ENCODE assay signal across 17 cellular contexts in the genomic region with DNA sequence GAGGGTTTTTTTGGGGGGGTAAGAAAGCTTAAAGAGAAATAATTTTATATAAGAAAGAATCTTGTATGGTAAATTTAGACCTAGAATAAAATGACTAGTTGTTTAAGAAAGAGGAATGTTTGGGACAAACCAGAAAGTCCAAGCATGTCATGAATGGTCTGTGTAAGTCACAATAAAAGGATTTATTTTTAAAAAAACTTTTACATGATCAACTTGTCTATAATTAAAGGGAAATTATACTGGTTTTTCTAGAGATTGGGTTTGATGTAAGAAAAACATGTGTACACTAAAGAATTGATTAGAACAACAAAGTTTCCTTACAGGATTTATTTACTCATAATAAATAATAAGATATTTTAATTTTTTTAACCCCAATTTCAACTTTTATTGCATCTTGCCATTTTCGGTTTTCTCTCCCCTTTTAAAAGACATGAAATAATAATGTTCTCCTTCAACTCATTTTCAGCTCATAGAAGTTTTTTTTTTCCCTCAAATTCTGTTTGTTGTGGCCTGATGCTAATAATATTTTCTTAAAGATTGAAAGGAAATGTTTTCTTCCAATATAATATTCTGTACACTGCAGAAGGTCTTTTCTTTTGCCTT. TPM values are rescaled to one million over a fixed set of nuclear protein-coding genes. Genes with fewer than 3 reads are reported as not detected.
A peak's percentile ranks its signal among the peaks of the same experiment; 100 is the strongest.
DNase-seq lines count a peak whose midpoint lies in the region; ATAC-seq, FAIRE-seq and TF ChIP-seq lines count a peak whose summit lies in the region.
"Had no signal": no experiment of that assay in that cellular context is flagged by ENCODE, and none has a peak within 500 bp of the region (broad histone marks: within the 10 kb centered on the region; RNA-seq: fewer than 3 reads in every experiment).

No MANE protein-coding gene starts in this region.

- ATAC-seq in A549 = no peak
- ATAC-seq: Right ventricle myocardium inferior, T-cell had no signal

- no peak for TF ChIP-seq POLR2A in A549 (IDR thresholded peaks at IDR 0.05; ENCODE audit: low read length)

- no peaks in the 10 kb centered on the region for H3K36me3 ChIP-seq in kidney (ENCODE audit: control insufficient read depth in 1 of 2, insufficient read depth in 2 of 2, low read length in 2 of 2)
- H3K36me3 ChIP-seq: BLaER1 had no signal

- no peaks in the 10 kb centered on the region for H3K4me1 Mint-ChIP-seq in CD14-positive monocyte
- H3K4me1 Mint-ChIP-seq: T-cell had no signal

- no peak overlapping the region for H3K27ac Mint-ChIP-seq in CD14-positive monocyte
- H3K27ac Mint-ChIP-seq: T-cell had no signal

- H3K9me3 ChIP-seq in A549 = peaks cover 30% of the 10 kb centered on the region
- no peaks in the 10 kb centered on the region for H3K9me3 ChIP-seq in kidney (ENCODE audit: control insufficient read depth in 1 of 2, low read length in 2 of 2)

- H3K4me2 ChIP-seq in A549 = no peak overlapping the region
- H3K4me2 ChIP-seq: BLaER1 had no signal

- H3K9me3 Mint-ChIP-seq in CD14-positive monocyte = peaks cover 2 to 30% (median 17%) of the 10 kb centered on the region in 7 donors

- TF ChIP-seq RAD21 in A549 (conservative IDR thresholded peaks at IDR 0.05 in 1 of 2, IDR thresholded peaks at IDR 0.05 in 1 of 2) = no peak

- TF ChIP-seq CTCF in A549 (IDR thresholded peaks at IDR 0.05) (no peak), kidney (IDR thresholded peaks at IDR 0.05; ENCODE audit: borderline replicate concordance, extremely low read depth, insufficient read depth) (no peak), foreskin fibroblast (IDR thresholded peaks at IDR 0.05; ENCODE audit: low read depth, low read length) (no peak), CD14-positive monocyte (IDR thresholded peaks at IDR 0.05) (no peak)

- no peak for TF ChIP-seq EP300 in A549 (IDR thresholded peaks at IDR 0.05)

- no peaks in the 10 kb centered on the region for H3K36me3 Mint-ChIP-seq in CD14-positive monocyte
- H3K36me3 Mint-ChIP-seq: T-cell had no signal

- CTCF ChIA-PET in A549 (lab: Yijun Ruan, JAX) = interaction anchor here (1.1 to 20.3 kb wide), 4 partner anchors 131 to 341 kb away, joined by 3 to 406 read pairs (median 4); no protein-coding TSS in a partner anchor

- H3K4me3 Mint-ChIP-seq in CD14-positive monocyte = no peak overlapping the region
- H3K4me3 Mint-ChIP-seq: T-cell had no signal

- WGBS in A549 (ENCODE audit: missing lambda C conversion rate) = 2% methylated on average over 1 of the region's 1 CpG

- DNase-seq in A549 (ENCODE audit: low read depth in 1 of 2, low spot score in 1 of 2) = peak in 1 of 2 experiments; percentile 28
- peak; percentile 27 for DNase-seq in ELR (ENCODE audit: low read depth)
- DNase-seq in OCI-M1 (lab: John Stamatoyannopoulos, UW) = peak; percentile 51
- no peak for DNase-seq in kidney
- no peak for DNase-seq in foreskin fibroblast
- no peak for DNase-seq in CD14-positive monocyte (ENCODE audit: low spot score)
- DNase-seq in KG1 (lab: John Stamatoyannopoulos, UW) = no peak
- DNase-seq: MV-4-11; NCI-H146; NCI-H2081 treated with DMSO at 0.1 percent for 48 hours; NCI-H345; NCI-H526 treated with DMSO at 0.1 percent for 48 hours; NK-92 treated with Interleukin-12 subunit alpha and Interleukin-12 subunit beta, amount 100 ng/mL, for 24 hours; T-cell had no signal

- H3K4me3 ChIP-seq in A549 (no peak overlapping the region), kidney (ENCODE audit: low read length in 2 of 2) (no peak overlapping the region), foreskin fibroblast (ENCODE audit: low read depth in 1 of 2, low read length in 2 of 2) (no peak overlapping the region)
- H3K4me3 ChIP-seq: BLaER1, SK-N-MC had no signal

- intact Hi-C loops in kidney (cut with DNase I) (no loop called here), CD14-positive monocyte (cut with micrococcal nuclease) (no loop called here)

- no peak overlapping the region for H3K9ac ChIP-seq in kidney (ENCODE audit: low read length in 2 of 2)
- H3K9ac ChIP-seq: BLaER1 had no signal

- H3K27me3 Mint-ChIP-seq in CD14-positive monocyte (ENCODE audit: low read depth in 3 of 3) = peaks cover 1 to 4% (median 2%) of the 10 kb centered on the region in 3 donors

- no peak overlapping the region for H3K27ac ChIP-seq in A549
- no peak overlapping the region for H3K27ac ChIP-seq in kidney (ENCODE audit: low read depth in 2 of 2, low read length in 2 of 2)
- H3K27ac ChIP-seq: BLaER1, SK-N-MC had no signal

- POLR2A ChIA-PET in A549 (lab: Yijun Ruan, JAX) = no interaction called here

- H3K4me1 ChIP-seq in A549 = no peaks in the 10 kb centered on the region
- H3K4me1 ChIP-seq in kidney (ENCODE audit: control insufficient read depth in 1 of 2, insufficient read depth in 1 of 2, low read depth in 1 of 2, low read length in 2 of 2) = no peaks in the 10 kb centered on the region
- H3K4me1 ChIP-seq: BLaER1 had no signal

- FAIRE-seq in A549 (lab: Jason Lieb, UNC) (no peak), kidney (lab: Jason Lieb, UNC) (peak; percentile 27)

TF ChIP-seq in A549, 52 proteins besides CTCF, POLR2A, EP300 and RAD21:
- TF ChIP-seq CBX2 (IDR thresholded peaks at IDR 0.05; ENCODE audit: borderline replicate concordance, low read depth) (no peak), BHLHE40 (IDR thresholded peaks at IDR 0.05; ENCODE audit: low read depth, low read length) (no peak), ZFP36 (IDR thresholded peaks at IDR 0.05; ENCODE audit: borderline replicate concordance, partially characterized antibody) (peak; percentile 96)
TF ChIP-seq in A549: peak in this region for 1.

RNA-seq across cellular contexts. Expression of a gene that starts 35.4 kb away (rescaled TPM):
- polyA plus RNA-seq in A549 (2011; rRNA removed) (29.5 and 35.8 TPM in 2 replicates), A549 (2017; fragmentation: RNase III; extraction: RNeasy Plus Mini Kit Qiagen cat#74134 plus additional on column Dnase treatment) (50.9 to 55.8 TPM (median 52.2 TPM) in 3 replicates), kidney (ENCODE audit: insufficient read depth, low read depth, low replicate concordance) (2.9 TPM), CD14-positive monocyte (1 to 10 TPM in 1 of 2 donors, under 1 TPM in 1; 0.75 to 1.0 TPM)
- 27.0 and 31.7 TPM in 2 replicates for polyA plus RNA-seq in A549 (2012; cell fraction: cytosol; rRNA removed)
- 115 and 120 TPM in 2 replicates for polyA plus RNA-seq in A549 (2012; cell fraction: nucleus; rRNA removed)
- 36.4 and 49.4 TPM in 2 replicates for polyA minus RNA-seq in A549 (2011; rRNA and poly(A)+ RNA removed)
- total RNA-seq in kidney = 17.5 TPM

Comparison
In these comparisons a context has a peak if more than half of its experiments do, and no peak if none do; other contexts are left out.
1. DNase-seq: peak in ELR (single experiment) and OCI-M1 (single experiment); none in kidney (single experiment), foreskin fibroblast (0 of 2), CD14-positive monocyte (single experiment) and KG1 (single experiment).